Comparison of ENCODE assay signal across 17 cellular contexts in the genomic region with DNA sequence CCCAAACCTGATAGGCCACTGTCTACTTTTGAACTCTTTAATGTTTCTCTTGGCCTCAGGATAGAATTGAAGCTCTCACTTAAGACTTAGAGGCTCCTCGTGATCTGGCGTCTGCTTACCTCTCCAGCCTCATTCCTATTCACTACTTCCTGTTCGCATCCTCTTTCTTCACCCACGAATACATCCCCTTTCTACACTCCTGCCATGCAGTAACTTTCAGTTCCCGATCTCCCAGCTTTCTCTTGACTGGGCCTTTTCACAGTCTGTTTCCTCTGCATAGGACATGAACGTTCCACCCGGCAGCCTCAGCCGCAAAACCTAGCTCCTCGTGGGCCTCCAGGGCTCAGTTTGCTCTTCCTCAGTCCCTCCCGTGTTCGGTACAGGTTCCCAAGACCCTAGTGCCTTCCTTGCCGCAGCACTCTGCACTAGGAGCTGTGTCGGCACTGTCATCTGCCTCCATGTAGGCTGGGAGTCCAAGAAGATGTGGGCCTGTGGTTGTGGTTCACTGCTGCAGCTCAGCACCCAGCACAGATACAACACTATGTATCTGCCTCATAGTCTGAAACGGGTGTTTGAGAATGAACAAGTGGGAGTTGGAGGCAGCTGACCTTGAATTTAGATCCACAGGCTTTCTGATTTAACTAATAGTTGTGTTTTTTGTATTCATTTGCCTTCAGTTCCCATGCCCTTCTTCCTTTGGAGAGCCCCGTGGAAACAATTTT. TPM values are rescaled to one million over a fixed set of nuclear protein-coding genes. Genes with fewer than 3 reads are reported as not detected.
DNase-seq lines count a peak whose midpoint lies in the region; ATAC-seq and TF ChIP-seq lines count a peak whose summit lies in the region.
"Had no signal": no experiment of that assay in that cellular context is flagged by ENCODE, and none has a peak within 500 bp of the region (broad histone marks: within the 10 kb centered on the region; RNA-seq: fewer than 3 reads in every experiment).

No MANE protein-coding gene starts in this region.

- TF ChIP-seq CTCF in CD8-positive, alpha-beta T cell (IDR thresholded peaks at IDR 0.05) = no peak
- no peak for TF ChIP-seq CTCF in OCI-LY1 (IDR thresholded peaks at IDR 0.05; ENCODE audit: low read length)

- intact Hi-C loops in CD8-positive, alpha-beta T cell (cut with DNase I, micrococcal nuclease) = loop anchor here in 1 of 2 experiments (5.0 kb wide), 2 partner anchors 78 to 663 kb away; no protein-coding TSS in a partner anchor

- no peaks in the 10 kb centered on the region for H3F3A ChIP-seq in OCI-LY1 (ENCODE audit: insufficient read depth, low read length)

- no peak for ATAC-seq in CD8-positive, alpha-beta T cell
- ATAC-seq in GM19043 (IDR thresholded peaks at IDR 0.05; ENCODE audit: low read depth, unreplicated experiment) (peak; percentile 52), GM18870 (IDR thresholded peaks at IDR 0.05; ENCODE audit: unreplicated experiment) (no peak), GM19467 (IDR thresholded peaks at IDR 0.05; ENCODE audit: unreplicated experiment) (no peak)
- ATAC-seq: sciatic nerve had no signal

- H3K4me3 Mint-ChIP-seq in CD8-positive, alpha-beta T cell = peak overlapping the region; percentile 16

- H3K9me3 Mint-ChIP-seq in CD8-positive, alpha-beta T cell = no peaks in the 10 kb centered on the region

- no peaks in the 10 kb centered on the region for H3K79me2 ChIP-seq in OCI-LY1 (ENCODE audit: insufficient read depth, low read length)

- H3K27ac Mint-ChIP-seq in CD8-positive, alpha-beta T cell = no peak overlapping the region

- POLR2A ChIA-PET in CD8-positive, alpha-beta T cell (lab: Charles Lee) = interaction anchor here (0.6 to 1.1 kb wide), 2 partner anchors 9 to 129 kb away, joined by 3 read pairs; no protein-coding TSS in a partner anchor

- no peaks in the 10 kb centered on the region for H3K9me2 ChIP-seq in OCI-LY1 (ENCODE audit: low read depth, low read length)

- H3K36me3 ChIP-seq in CD8-positive, alpha-beta T cell (ENCODE audit: insufficient read depth, low read length) = no peaks in the 10 kb centered on the region
- H3K36me3 ChIP-seq in OCI-LY1 (ENCODE audit: insufficient read depth, low read length) (peaks cover under 1% of the 10 kb centered on the region; the same call in 1 of the 2 replicates), muscle layer of duodenum (ENCODE audit: control insufficient read depth in 1 of 2, insufficient read depth in 2 of 2, low read length in 2 of 2) (no peaks in the 10 kb centered on the region)

- peaks cover 3% of the 10 kb centered on the region for H3K4me1 Mint-ChIP-seq in CD8-positive, alpha-beta T cell (ENCODE audit: low read depth)

- no peaks in the 10 kb centered on the region for H4K20me1 ChIP-seq in OCI-LY1 (ENCODE audit: insufficient read depth, low read length)

- no peaks in the 10 kb centered on the region for H3K27me3 ChIP-seq in CD8-positive, alpha-beta T cell (ENCODE audit: insufficient read depth, low read length)
- no peaks in the 10 kb centered on the region for H3K27me3 ChIP-seq in OCI-LY1 (ENCODE audit: insufficient read depth, low read length)
- H3K27me3 ChIP-seq in muscle layer of duodenum (ENCODE audit: low read depth, low read length) = no peaks in the 10 kb centered on the region

- H3K27me3 Mint-ChIP-seq in CD8-positive, alpha-beta T cell (ENCODE audit: low read depth) = no peaks in the 10 kb centered on the region

- H3K9me3 ChIP-seq in CD8-positive, alpha-beta T cell (ENCODE audit: low read length) = no peaks in the 10 kb centered on the region
- H3K9me3 ChIP-seq in OCI-LY1 (ENCODE audit: low read length) (no peaks in the 10 kb centered on the region), muscle layer of duodenum (ENCODE audit: control insufficient read depth in 1 of 2, low read length in 2 of 2) (no peaks in the 10 kb centered on the region)

- H2AFZ ChIP-seq in OCI-LY1 (ENCODE audit: low read length) = no peak overlapping the region

- peaks cover under 1% of the 10 kb centered on the region for H3K36me3 Mint-ChIP-seq in CD8-positive, alpha-beta T cell

- H3K4me1 ChIP-seq in CD8-positive, alpha-beta T cell (ENCODE audit: insufficient read depth, low read length) = no peaks in the 10 kb centered on the region
- peaks cover 15% of the 10 kb centered on the region for H3K4me1 ChIP-seq in OCI-LY1 (ENCODE audit: insufficient read depth, low read length, severe bottlenecking)
- H3K4me1 ChIP-seq in muscle layer of duodenum (ENCODE audit: control insufficient read depth in 1 of 2, insufficient read depth in 2 of 2, low read length in 2 of 2) = no peaks in the 10 kb centered on the region

- H3K27ac ChIP-seq in CD8-positive, alpha-beta T cell (ENCODE audit: low read depth, low read length) = no peak overlapping the region
- H3K27ac ChIP-seq in OCI-LY1 (ENCODE audit: low read depth, low read length, poor library complexity, severe bottlenecking) (peak overlapping the region; percentile 80), muscle layer of duodenum (ENCODE audit: low read length) (peak overlapping the region; percentile 39)

- H3K4me2 ChIP-seq in OCI-LY1 (ENCODE audit: low read length) = peak overlapping the region; percentile 55

- CTCF ChIA-PET in CD8-positive, alpha-beta T cell (lab: Charles Lee) = interaction anchor here (1.0 to 2.4 kb wide), 6 partner anchors 12 to 260 kb away, joined by 3 to 8 read pairs (median 4); a partner anchor contains a TSS

- H3K4me3 ChIP-seq in CD8-positive, alpha-beta T cell (ENCODE audit: low read depth, low read length) = no peak overlapping the region
- H3K4me3 ChIP-seq in OCI-LY1 (ENCODE audit: low read depth, low read length, poor library complexity, severe bottlenecking) (peak overlapping the region; percentile 33), muscle layer of duodenum (ENCODE audit: low read depth in 1 of 2, low read length in 2 of 2) (no peak overlapping the region)

- no peak for DNase-seq in CD8-positive, alpha-beta T cell
- DNase-seq in dedifferentiated amniotic fluid mesenchymal stem cell (ENCODE audit: extremely low spot score) (no peak), glomerular visceral epithelial cell (ENCODE audit: extremely low spot score) (no peak)
- DNase-seq: activated CD4-positive, alpha-beta T cell treated with anti-CD3 and anti-CD28 coated beads, Interleukin-2, amount 50 U/mL, for 48 hours; activated naive CD4-positive, alpha-beta T cell treated with Interleukin-2 at 50 U/mL for 16 hours; glutamatergic neuron; Kasumi-1; kidney glomerular epithelial cell; NCI-H2029; NCI-H774; SW 1271 had no signal

- H3K9ac ChIP-seq in OCI-LY1 (ENCODE audit: low read length) = peak overlapping the region; percentile 58

RNA-seq across cellular contexts. Expression of a gene that starts 15.8 kb away (rescaled TPM):
- 1,000 to 10,000 TPM; 4,125 to 4,338 TPM for total RNA-seq in CD8-positive, alpha-beta T cell

RNA-seq across cellular contexts. Expression of a gene that starts 17.3 kb away (rescaled TPM):
- under 1 TPM in 1 of 2 experiments, not detected in 1; 0.22 TPM for total RNA-seq in CD8-positive, alpha-beta T cell
